Comparison of ENCODE assay signal across 25 cellular contexts in the genomic region with DNA sequence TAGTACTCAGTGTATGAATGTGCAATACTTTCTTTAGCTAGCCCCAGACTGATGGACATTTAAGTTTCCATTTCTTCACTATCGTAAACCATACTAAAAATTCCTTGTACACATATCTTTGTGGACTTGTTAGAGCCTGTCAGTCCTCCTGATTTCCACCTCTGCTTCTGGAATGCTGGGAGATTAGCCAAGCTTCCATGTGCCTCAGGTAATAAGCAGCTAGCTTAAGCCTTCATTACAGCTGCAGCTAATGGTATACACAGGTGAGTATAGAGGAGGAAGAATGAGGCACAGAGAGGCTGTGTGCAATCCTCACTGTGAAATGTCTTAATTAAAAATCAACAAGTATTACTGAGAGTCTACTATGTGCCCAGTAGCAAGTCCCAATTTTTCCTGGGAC. TPM values are rescaled to one million over a fixed set of nuclear protein-coding genes. Genes with fewer than 3 reads are reported as not detected.
DNase-seq lines count a peak whose midpoint lies in the region; ATAC-seq, FAIRE-seq and TF ChIP-seq lines count a peak whose summit lies in the region.
"Had no signal": no experiment of that assay in that cellular context is flagged by ENCODE, and none has a peak within 500 bp of the region (broad histone marks: within the 10 kb centered on the region; RNA-seq: fewer than 3 reads in every experiment).

No MANE protein-coding gene starts in this region.

- no peaks in the 10 kb centered on the region for H3K9me1 ChIP-seq in keratinocyte (ENCODE audit: control insufficient read depth, extremely low read depth, insufficient read depth, low read length)

- H3K9me3 Mint-ChIP-seq in Caco-2 (ENCODE audit: unreplicated experiment) = no peaks in the 10 kb centered on the region
- H3K9me3 Mint-ChIP-seq: HFFc6 had no signal

- 0% methylated on average over 1 of the region's 1 CpG for WGBS in mammary epithelial cell (ENCODE audit: low coverage, missing lambda C conversion rate)

- no peaks in the 10 kb centered on the region for H3K9me3 ChIP-seq in mammary epithelial cell (replicated peaks; ENCODE audit: insufficient read depth, low read length)
- H3K9me3 ChIP-seq in keratinocyte (ENCODE audit: control insufficient read depth, low read depth, low read length) = no peaks in the 10 kb centered on the region
- no peaks in the 10 kb centered on the region for H3K9me3 ChIP-seq in Caco-2
- H3K9me3 ChIP-seq: BLaER1 had no signal

- H3K4me2 ChIP-seq in mammary epithelial cell (ENCODE audit: insufficient read depth, low read depth, low read length) (peak overlapping the region; percentile 51), keratinocyte (ENCODE audit: control insufficient read depth, extremely low read depth, insufficient read depth, low read depth, low read length) (peak overlapping the region; percentile 37)
- H3K4me2 ChIP-seq: BLaER1 had no signal

- no peaks in the 10 kb centered on the region for H3K36me3 Mint-ChIP-seq in Caco-2 (ENCODE audit: insufficient read depth, unreplicated experiment)
- H3K36me3 Mint-ChIP-seq: CD14-positive monocyte; CD4-positive, alpha-beta memory T cell; IgD-negative memory B cell had no signal

- H3K4me3 ChIP-seq in mammary epithelial cell (replicated peaks in 1 of 3; ENCODE audit: insufficient read depth in 1 of 3, low read depth in 2 of 3, low read length in 3 of 3) (no peak overlapping the region), keratinocyte (ENCODE audit: control insufficient read depth in 2 of 3, extremely low read depth in 1 of 3, insufficient read depth in 2 of 3, low read depth in 1 of 3, low read length in 3 of 3) (no peak overlapping the region), Caco-2 (ENCODE audit: low read depth, low read length) (no peak overlapping the region)
- H3K4me3 ChIP-seq: BLaER1, GM12878 had no signal

- no peaks in the 10 kb centered on the region for H3K36me3 ChIP-seq in mammary epithelial cell (ENCODE audit: insufficient read depth, low read length)
- no peaks in the 10 kb centered on the region for H3K36me3 ChIP-seq in keratinocyte (ENCODE audit: control insufficient read depth in 2 of 2, extremely low read depth in 1 of 2, insufficient read depth in 2 of 2, low read length in 2 of 2)
- no peaks in the 10 kb centered on the region for H3K36me3 ChIP-seq in Caco-2 (ENCODE audit: control insufficient read depth, insufficient read depth, low read length)
- H3K36me3 ChIP-seq: BLaER1 had no signal

- H2AFZ ChIP-seq in mammary epithelial cell (ENCODE audit: low read depth, low read length) (no peak overlapping the region), keratinocyte (ENCODE audit: control insufficient read depth, low read length) (no peak overlapping the region)

- CTCF ChIA-PET in RWPE1 (lab: Yijun Ruan, JAX) (interaction anchor here (0.6 kb wide), 1 partner anchor 856 kb away, joined by 3 read pairs; no protein-coding TSS in a partner anchor), mammary epithelial cell (lab: Charles Lee; ENCODE audit: low non-redundant PET) (no interaction called here), Caco-2 (lab: Charles Lee) (no interaction called here)

- ATAC-seq in HG03342 (IDR thresholded peaks at IDR 0.05; ENCODE audit: unreplicated experiment) = no peak
- ATAC-seq: GM12878, HCT116, HepG2 had no signal

- H3K79me2 ChIP-seq in mammary epithelial cell (ENCODE audit: insufficient read depth, low read length) (no peaks in the 10 kb centered on the region), keratinocyte (ENCODE audit: control insufficient read depth, insufficient read depth, low read length) (no peaks in the 10 kb centered on the region)

- BruUV-seq in mammary epithelial cell (replicated peaks; lab: Mats Ljungman, UMichigan) = no TSS peak
- no TSS peak for BruUV-seq in Caco-2 (replicated peaks; lab: Mats Ljungman, UMichigan)

- H3K9ac ChIP-seq in mammary epithelial cell (ENCODE audit: insufficient read depth, low read length) (no peak overlapping the region), keratinocyte (ENCODE audit: control insufficient read depth, extremely low read depth, insufficient read depth, low read length) (no peak overlapping the region)
- H3K9ac ChIP-seq: BLaER1 had no signal

- no peaks in the 10 kb centered on the region for H3K4me1 Mint-ChIP-seq in Caco-2 (ENCODE audit: low read depth, unreplicated experiment)

- POLR2A ChIA-PET in RWPE1 (lab: Yijun Ruan, JAX; ENCODE audit: low non-redundant PET) = no interaction called here
- POLR2A ChIA-PET in Caco-2 (lab: Charles Lee) = no interaction called here

- no peaks in the 10 kb centered on the region for H3K27me3 Mint-ChIP-seq in Caco-2 (ENCODE audit: insufficient read depth, unreplicated experiment)
- H3K27me3 Mint-ChIP-seq: CD4-positive, alpha-beta memory T cell; IgD-negative memory B cell had no signal

- peak; percentile 10 for DNase-seq in NCI-H82 (lab: John Stamatoyannopoulos, UW)
- no peak for DNase-seq in NCI-H82 treated with DMSO at 0.1 percent for 48 hours (lab: John Stamatoyannopoulos, UW; ENCODE audit: unreplicated experiment)
- DNase-seq in RWPE1 (ENCODE audit: low spot score) = peak; percentile 65
- peak; percentile 31 for DNase-seq in mammary epithelial cell
- DNase-seq in keratinocyte (ENCODE audit: low read depth, low spot score) = peak; percentile 30
- no peak for DNase-seq in Caco-2
- DNase-seq in RPMI8226 = no peak
- DNase-seq: Calu3; CD4-positive, alpha-beta memory T cell; DND-41; EL; GOT3; H7; HFFc6 had no signal

- H3K4me1 ChIP-seq in mammary epithelial cell (ENCODE audit: insufficient read depth, low read length) (no peaks in the 10 kb centered on the region), keratinocyte (ENCODE audit: control insufficient read depth, extremely low read depth, insufficient read depth, low read length) (peaks cover 4% of the 10 kb centered on the region), Caco-2 (no peaks in the 10 kb centered on the region)

- H4K20me1 ChIP-seq in mammary epithelial cell (ENCODE audit: insufficient read depth, low read length) (no peaks in the 10 kb centered on the region), keratinocyte (ENCODE audit: control insufficient read depth, extremely low read depth, insufficient read depth, low read length) (no peaks in the 10 kb centered on the region)
- H4K20me1 ChIP-seq: BLaER1 had no signal

- H3K27ac Mint-ChIP-seq in Caco-2 (ENCODE audit: unreplicated experiment) = no peak overlapping the region
- H3K27ac Mint-ChIP-seq: CD14-positive monocyte; CD4-positive, alpha-beta memory T cell; HFFc6; IgD-negative memory B cell had no signal

- TF ChIP-seq CTCF in RWPE1 (conservative IDR thresholded peaks at IDR 0.05; ENCODE audit: low read depth) (no peak), mammary epithelial cell (conservative IDR thresholded peaks at IDR 0.05 in 1 of 2, IDR thresholded peaks at IDR 0.05 in 1 of 2; ENCODE audit: extremely low read depth in 1 of 2, insufficient read depth in 1 of 2, low read depth in 1 of 2, low read length in 2 of 2) (no peak), keratinocyte (optimal IDR thresholded peaks at IDR 0.05 in 1 of 3, IDR thresholded peaks at IDR 0.05 in 1 of 3, conservative IDR thresholded peaks at IDR 0.05 in 1 of 3; ENCODE audit: extremely low read depth in 1 of 3, insufficient read depth in 2 of 3, low read length in 3 of 3) (no peak), Caco-2 (IDR thresholded peaks at IDR 0.05; ENCODE audit: insufficient read depth in 1 of 2, low read depth in 1 of 2, low read length in 1 of 2, severe bottlenecking in 1 of 2, unreplicated experiment in 1 of 2) (no peak)

- dilution Hi-C loops in mammary epithelial cell (cut with HindIII; ENCODE audit: low sequenced_read_pairs) = no loop called here
- dilution Hi-C loops in keratinocyte (cut with MboI; ENCODE audit: extremely low pct_ligation_motif_present, low sequenced_read_pairs) = no loop called here

- FAIRE-seq in keratinocyte (lab: Jason Lieb, UNC) = peak; percentile 20
- FAIRE-seq: GM12878, HepG2 had no signal

- H3K27ac ChIP-seq in RWPE1 (no peak overlapping the region), mammary epithelial cell (ENCODE audit: insufficient read depth, low read depth, low read length) (no peak overlapping the region), keratinocyte (ENCODE audit: control insufficient read depth, insufficient read depth, low read length) (no peak overlapping the region)
- H3K27ac ChIP-seq: 22Rv1, BLaER1 had no signal

- H3K4me3 Mint-ChIP-seq in Caco-2 (ENCODE audit: unreplicated experiment) = no peak overlapping the region
- H3K4me3 Mint-ChIP-seq: CD14-positive monocyte; CD4-positive, alpha-beta memory T cell; HFFc6; IgD-negative memory B cell had no signal

- intact Hi-C loops in mammary epithelial cell (cut with micrococcal nuclease) = no loop called here
- intact Hi-C loops in Caco-2 (cut with micrococcal nuclease; ENCODE audit: unreplicated experiment) = no loop called here

- H3K27me3 ChIP-seq in mammary epithelial cell (ENCODE audit: insufficient read depth, low read length) = no peaks in the 10 kb centered on the region
- no peaks in the 10 kb centered on the region for H3K27me3 ChIP-seq in keratinocyte (ENCODE audit: control insufficient read depth, extremely low read depth, insufficient read depth, low read length)
- no peaks in the 10 kb centered on the region for H3K27me3 ChIP-seq in Caco-2 (replicated peaks; ENCODE audit: control insufficient read depth, insufficient read depth, low read length)

- in situ Hi-C loops in mammary epithelial cell (cut with MboI; ENCODE audit: low sequenced_read_pairs in 2 of 2) = no loop called here

RNA-seq across cellular contexts. Expression of gene SMIM9, which starts 9.8 kb away (rescaled TPM):
- not detected for total RNA-seq in mammary epithelial cell
- polyA plus RNA-seq in mammary epithelial cell = not detected
- not detected for polyA minus RNA-seq in mammary epithelial cell
- not detected in 3 replicates for polyA plus RNA-seq in keratinocyte
- polyA plus RNA-seq in keratinocyte (2011; ENCODE audit: low read depth) = not detected
- not detected in 2 replicates for polyA plus RNA-seq in keratinocyte (2011; cell fraction: cytosol; rRNA removed)
- polyA plus RNA-seq in keratinocyte (2011; cell fraction: nucleus; rRNA removed) = not detected in 2 replicates
- not detected in 2 replicates for polyA plus RNA-seq in keratinocyte (2012; ENCODE audit: low replicate concordance)
- not detected in 3 replicates for polyA minus RNA-seq in keratinocyte
- not detected for polyA minus RNA-seq in keratinocyte (2011; cell fraction: cytosol; rRNA and poly(A)+ RNA removed)
- not detected in 2 replicates for polyA minus RNA-seq in keratinocyte (2011; cell fraction: nucleus; rRNA and poly(A)+ RNA removed)
- not detected in 2 replicates for total RNA-seq in Caco-2 (2022)
- total RNA-seq: A673; Calu3; CD4-positive, alpha-beta memory T cell; G401; GM12878; H7; HepG2; HFFc6 had no signal
- polyA plus RNA-seq: AG04450; CD14-positive monocyte; CD4-positive, alpha-beta memory T cell; GM12878; HepG2; IgD-negative memory B cell had no signal

RNA-seq across cellular contexts. Expression of gene MPP1, which starts 19.4 kb away (rescaled TPM):
- 1 to 10 TPM; 8.2 to 9.7 TPM for total RNA-seq in mammary epithelial cell
- polyA plus RNA-seq in mammary epithelial cell = 8.7 TPM
- polyA minus RNA-seq in mammary epithelial cell = 18.1 TPM
- polyA plus RNA-seq in keratinocyte = 2.3 to 7.4 TPM (median 4.9 TPM) in 3 replicates
- 1.4 TPM for polyA plus RNA-seq in keratinocyte (2011; ENCODE audit: low read depth)
- 3.4 and 3.8 TPM in 2 replicates for polyA plus RNA-seq in keratinocyte (2011; cell fraction: cytosol; rRNA removed)
- polyA plus RNA-seq in keratinocyte (2011; cell fraction: nucleus; rRNA removed) = 3.3 and 3.5 TPM in 2 replicates
- polyA plus RNA-seq in keratinocyte (2012; ENCODE audit: low replicate concordance) = 0.93 and 5.6 TPM in 2 replicates
- polyA minus RNA-seq in keratinocyte = 4.2 to 7.2 TPM (median 5.5 TPM) in 3 replicates
- polyA minus RNA-seq in keratinocyte (2011; cell fraction: cytosol; rRNA and poly(A)+ RNA removed) = 4.0 TPM
- polyA minus RNA-seq in keratinocyte (2011; cell fraction: nucleus; rRNA and poly(A)+ RNA removed) = 1.2 and 2.2 TPM in 2 replicates
- total RNA-seq in Caco-2 (2022) = 26.6 and 27.0 TPM in 2 replicates

Comparison
In these comparisons a context has a peak if more than half of its experiments do, and no peak if none do; other contexts are left out.
1. DNase-seq: peak in NCI-H82 (single experiment), RWPE1 (single experiment), mammary epithelial cell (single experiment) and keratinocyte (single experiment); none in NCI-H82 treated with DMSO at 0.1 percent for 48 hours (single experiment), Caco-2 (0 of 2) and RPMI8226 (single experiment).